Comparison of ENCODE assay signal across 9 cellular contexts in the genomic region with DNA sequence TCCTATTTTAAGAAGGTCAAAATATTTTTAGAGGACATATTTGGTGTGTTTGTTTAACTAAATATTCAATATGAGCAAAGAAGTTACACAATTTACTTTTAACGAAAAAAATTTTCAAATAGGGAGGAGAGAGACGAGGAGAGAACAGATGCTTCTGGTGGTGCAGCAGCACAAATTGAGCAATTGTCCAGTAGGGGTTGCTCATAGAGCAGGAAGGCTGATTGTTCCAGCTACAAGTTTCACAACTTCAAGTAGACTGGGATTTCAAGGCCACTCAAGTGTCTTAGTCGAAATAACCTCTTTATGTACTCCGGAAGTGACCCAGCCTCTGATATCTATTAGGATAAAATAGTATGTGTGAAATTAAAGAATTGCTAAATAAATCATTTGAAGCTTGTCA.
DNase-seq lines count a peak whose midpoint lies in the region; ATAC-seq and TF ChIP-seq lines count a peak whose summit lies in the region.
"Had no signal": no experiment of that assay in that cellular context is flagged by ENCODE, and none has a peak within 500 bp of the region (broad histone marks: within the 10 kb centered on the region; RNA-seq: fewer than 3 reads in every experiment).

No MANE protein-coding gene starts in this region.

- DNase-seq in NAMALWA (ENCODE audit: low spot score) (peak; percentile 32), colonic mucosa (no peak), mucosa of descending colon (peak in 1 of 3 donors; percentile 3), T-helper 17 cell (no peak)
- DNase-seq in activated CD8-positive, alpha-beta T cell treated with anti-CD3 and anti-CD28 coated beads for 36 hours: no peak

- no peak overlapping the region for H3K4me3 ChIP-seq in DOHH2 (ENCODE audit: low read length)
- H3K4me3 ChIP-seq in colonic mucosa: no peak overlapping the region
- H3K4me3 ChIP-seq in mucosa of descending colon: no peak overlapping the region

- no peak overlapping the region for H3K9ac ChIP-seq in colonic mucosa (ENCODE audit: low read depth in 2 of 2, low read length in 2 of 2)

- no peaks in the 10 kb centered on the region for H3K79me2 ChIP-seq in DOHH2 (ENCODE audit: control insufficient read depth, low read length)

- peak; percentile 33 for ATAC-seq in mucosa of descending colon
- no peak for ATAC-seq in HG03520 (IDR thresholded peaks at IDR 0.05; ENCODE audit: unreplicated experiment)
- ATAC-seq in activated CD8-positive, alpha-beta T cell treated with anti-CD3 and anti-CD28 coated beads for 36 hours: no peak
- ATAC-seq in GM18861 (IDR thresholded peaks at IDR 0.05; ENCODE audit: unreplicated experiment): no peak
- ATAC-seq in T-helper 17 cell: no peak

- no peaks in the 10 kb centered on the region for H3K9me3 Mint-ChIP-seq in activated CD8-positive, alpha-beta T cell treated with anti-CD3 and anti-CD28 coated beads for 36 hours
- H3K9me3 Mint-ChIP-seq: stimulated activated naive CD8-positive, alpha-beta T cell treated with anti-CD3 and anti-CD28 coated beads, Interleukin-15, Interleukin-2, amounts not matched to agents 100 ng/mL and 50 ng/mL, for 24 hours had no signal

- CTCF ChIA-PET in activated CD8-positive, alpha-beta T cell treated with anti-CD3 and anti-CD28 coated beads for 36 hours (lab: Charles Lee): no interaction called here

- H3K4me3 Mint-ChIP-seq in activated CD8-positive, alpha-beta T cell treated with anti-CD3 and anti-CD28 coated beads for 36 hours: no peak overlapping the region
- no peak overlapping the region for H3K4me3 Mint-ChIP-seq in T-helper 17 cell
- H3K4me3 Mint-ChIP-seq: stimulated activated naive CD8-positive, alpha-beta T cell treated with anti-CD3 and anti-CD28 coated beads, Interleukin-15, Interleukin-2, amounts not matched to agents 100 ng/mL and 50 ng/mL, for 24 hours had no signal

- H3K4me1 ChIP-seq in DOHH2 (ENCODE audit: control insufficient read depth, low read length) (no peaks in the 10 kb centered on the region), colonic mucosa (no peaks in the 10 kb centered on the region), mucosa of descending colon (ENCODE audit: low read depth) (no peaks in the 10 kb centered on the region)

- H3K4me1 Mint-ChIP-seq in activated CD8-positive, alpha-beta T cell treated with anti-CD3 and anti-CD28 coated beads for 36 hours (ENCODE audit: low read depth): no peaks in the 10 kb centered on the region
- no peaks in the 10 kb centered on the region for H3K4me1 Mint-ChIP-seq in T-helper 17 cell

- H3K9me3 ChIP-seq in DOHH2 (ENCODE audit: control insufficient read depth, insufficient read depth, low read length): no peaks in the 10 kb centered on the region
- H3K9me3 ChIP-seq in colonic mucosa: no peaks in the 10 kb centered on the region
- H3K9me3 ChIP-seq in mucosa of descending colon: no peaks in the 10 kb centered on the region
- no peaks in the 10 kb centered on the region for H3K9me3 ChIP-seq in T-helper 17 cell (ENCODE audit: control insufficient read depth, low read length, poor library complexity, severe bottlenecking)

- H3K27ac ChIP-seq in DOHH2 (ENCODE audit: low read depth, low read length) (no peak overlapping the region), colonic mucosa (no peak overlapping the region)

- no peak overlapping the region for H3K4me2 ChIP-seq in DOHH2 (ENCODE audit: low read length)

- H3K36me3 ChIP-seq in DOHH2 (ENCODE audit: control insufficient read depth, low read length) (no peaks in the 10 kb centered on the region), colonic mucosa (no peaks in the 10 kb centered on the region), mucosa of descending colon (ENCODE audit: low read depth) (no peaks in the 10 kb centered on the region)

- H3K9me2 ChIP-seq in DOHH2 (replicated peaks; ENCODE audit: control insufficient read depth, low read length): no peaks in the 10 kb centered on the region

- intact Hi-C loops in colonic mucosa (cut with DNase I) (no loop called here), mucosa of descending colon (cut with DNase I, micrococcal nuclease) (no loop called here)
- intact Hi-C loops in activated CD8-positive, alpha-beta T cell treated with anti-CD3 and anti-CD28 coated beads for 36 hours (cut with micrococcal nuclease): loop anchor here (10.0 kb wide), 1 partner anchor 59 kb away; no protein-coding TSS in a partner anchor

- H3K27me3 ChIP-seq in DOHH2 (ENCODE audit: control insufficient read depth, low read length) (no peaks in the 10 kb centered on the region), colonic mucosa (no peaks in the 10 kb centered on the region)

- no peaks in the 10 kb centered on the region for H3K27me3 Mint-ChIP-seq in activated CD8-positive, alpha-beta T cell treated with anti-CD3 and anti-CD28 coated beads for 36 hours
- H3K27me3 Mint-ChIP-seq in T-helper 17 cell: no peaks in the 10 kb centered on the region
- H3K27me3 Mint-ChIP-seq: stimulated activated naive CD8-positive, alpha-beta T cell treated with anti-CD3 and anti-CD28 coated beads, Interleukin-15, Interleukin-2, amounts not matched to agents 100 ng/mL and 50 ng/mL, for 24 hours had no signal

- H3K27ac Mint-ChIP-seq in activated CD8-positive, alpha-beta T cell treated with anti-CD3 and anti-CD28 coated beads for 36 hours: no peak overlapping the region
- H3K27ac Mint-ChIP-seq in T-helper 17 cell: no peak overlapping the region
- H3K27ac Mint-ChIP-seq: stimulated activated naive CD8-positive, alpha-beta T cell treated with anti-CD3 and anti-CD28 coated beads, Interleukin-15, Interleukin-2, amounts not matched to agents 100 ng/mL and 50 ng/mL, for 24 hours had no signal

- H4K20me1 ChIP-seq in DOHH2 (ENCODE audit: control insufficient read depth, insufficient read depth, low read depth, low read length): no peaks in the 10 kb centered on the region

- TF ChIP-seq CTCF in DOHH2 (IDR thresholded peaks at IDR 0.05; ENCODE audit: low read depth, low read length, poor library complexity, severe bottlenecking) (peak; percentile 45), colonic mucosa (IDR thresholded peaks at IDR 0.05) (peak; percentile 23), mucosa of descending colon (IDR thresholded peaks at IDR 0.05) (no peak)
- TF ChIP-seq CTCF in activated CD8-positive, alpha-beta T cell treated with anti-CD3 and anti-CD28 coated beads for 36 hours (IDR thresholded peaks at IDR 0.05): no peak

- no peaks in the 10 kb centered on the region for H3K36me3 Mint-ChIP-seq in activated CD8-positive, alpha-beta T cell treated with anti-CD3 and anti-CD28 coated beads for 36 hours (ENCODE audit: low read depth)
- H3K36me3 Mint-ChIP-seq in T-helper 17 cell (ENCODE audit: low read depth): no peaks in the 10 kb centered on the region

- POLR2A ChIA-PET in activated CD8-positive, alpha-beta T cell treated with anti-CD3 and anti-CD28 coated beads for 36 hours (lab: Charles Lee): no interaction called here

- H3F3A ChIP-seq in DOHH2 (ENCODE audit: control insufficient read depth, insufficient read depth): no peaks in the 10 kb centered on the region

Comparison
In these comparisons a context has a peak if more than half of its experiments do, and no peak if none do; other contexts are left out.
1. CTCF ChIP-seq: peak in DOHH2 (single experiment) and colonic mucosa (single experiment); none in mucosa of descending colon (single experiment) and activated CD8-positive, alpha-beta T cell treated with anti-CD3 and anti-CD28 coated beads for 36 hours (single experiment).